ENCODE assay signal across 27 cellular contexts in the genomic region with DNA sequence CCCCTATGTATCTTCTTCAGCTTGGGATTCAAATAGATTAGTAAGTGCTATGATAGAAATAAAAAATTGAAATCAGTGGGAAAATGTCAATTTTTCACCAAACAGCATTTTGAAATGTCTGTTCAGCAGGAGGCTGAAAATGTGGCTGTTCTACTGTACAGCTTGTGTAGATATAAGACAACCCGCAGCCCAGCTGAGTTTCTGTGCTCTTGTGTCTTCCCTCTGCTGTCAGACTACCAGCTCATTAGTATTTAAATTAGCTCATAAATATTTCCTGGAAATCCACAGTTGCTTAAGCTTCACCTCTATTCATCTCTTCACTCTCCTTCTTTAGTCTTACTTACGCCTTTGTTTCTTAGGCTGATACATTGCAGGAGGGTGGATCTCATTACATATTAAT.
"Had no signal": no experiment of that assay in that cellular context is flagged by ENCODE, and none has a peak within 500 bp of the region (broad histone marks: within the 10 kb centered on the region; RNA-seq: fewer than 3 reads in every experiment).

No MANE protein-coding gene starts in this region.

- DNase-seq: activated CD4-positive, alpha-beta memory T cell treated with anti-CD3 and anti-CD28 coated beads, Interleukin-2, amount 10 ng/mL, durations not matched to agents 7 days and 5 days; activated CD4-positive, alpha-beta T cell treated with anti-CD3 and anti-CD28 coated beads, Interleukin-2, amount 10 ng/mL, durations not matched to agents 7 days and 5 days; activated CD4-positive, CD25-positive, alpha-beta regulatory T cell treated with anti-CD3 and anti-CD28 coated beads, Interleukin-2, amount 50 U/mL, for 72 hours; activated CD8-positive, alpha-beta memory T cell treated with anti-CD3 and anti-CD28 coated beads, Interleukin-2, amount 50 U/mL, for 48 hours; activated naive CD8-positive, alpha-beta T cell treated with anti-CD3 and anti-CD28 coated beads, Interleukin-2, amount 50 U/mL, for 24 hours; activated T-cell treated with anti-CD3 and anti-CD28 coated beads, Interleukin-2, amount 50 U/mL, for 24 hours; dermis blood vessel endothelial cell; effector CD4-positive, alpha-beta T cell; esophagus squamous epithelium; left cardiac atrium; midbrain; naive thymus-derived CD8-positive, alpha-beta T cell; stimulated activated CD4-positive, alpha-beta T cell treated with anti-CD3 and anti-CD28 coated beads, Interleukin-12 subunit alpha, Interleukin-12 subunit beta, amount 100 ng/mL, for 4 hours; stimulated activated CD4-positive, alpha-beta T cell treated with anti-CD3 and anti-CD28 coated beads, Interleukin-4, amount 100 ng/mL, for 24 hours; stimulated activated naive CD8-positive, alpha-beta T cell treated with anti-CD3 and anti-CD28 coated beads, Interleukin-15, amount 100 ng/mL, for 72 hours; substantia nigra; T-helper 2 cell; thyroid gland; upper lobe of right lung had no signal

- H3K36me3 Mint-ChIP-seq: activated naive CD4-positive, alpha-beta T cell treated with anti-CD3 and anti-CD28 coated beads, Interleukin-2, amount 50 U/mL, for 24 hours; naive thymus-derived CD8-positive, alpha-beta T cell; stimulated activated effector memory CD8-positive, alpha-beta T cell treated with anti-CD3 and anti-CD28 coated beads, Interleukin-12 subunit alpha, Interleukin-12 subunit beta, amount 100 ng/mL, for 72 hours had no signal

- H2AFZ ChIP-seq: hepatocyte had no signal

- H3K4me2 ChIP-seq: hepatocyte had no signal

- H3K27ac ChIP-seq: epithelial cell of prostate, esophagus squamous epithelium, hepatocyte, neutrophil, skin epidermis, thyroid gland, upper lobe of right lung had no signal

- ATAC-seq: activated naive CD8-positive, alpha-beta T cell treated with anti-CD3 and anti-CD28 coated beads, Interleukin-2, amount 50 U/mL, for 24 hours; activated T-helper 17 cell treated with anti-CD3 and anti-CD28 coated beads, Interleukin-2, amount 50 U/mL, for 72 hours; naive thymus-derived CD8-positive, alpha-beta T cell; stimulated activated effector memory CD8-positive, alpha-beta T cell treated with anti-CD3 and anti-CD28 coated beads, Interleukin-12 subunit alpha, Interleukin-12 subunit beta, amount 100 ng/mL, for 72 hours; stimulated activated naive CD8-positive, alpha-beta T cell treated with anti-CD3 and anti-CD28 coated beads, Interleukin-15, amount 100 ng/mL, for 72 hours; upper lobe of right lung had no signal

- H3K27me3 ChIP-seq: hepatocyte, thyroid gland, upper lobe of right lung had no signal

- H3K36me3 ChIP-seq: esophagus squamous epithelium, neutrophil, thyroid gland, upper lobe of right lung had no signal

- H3K4me1 ChIP-seq: upper lobe of right lung had no signal

- H3K9me3 Mint-ChIP-seq: activated CD4-positive, alpha-beta memory T cell treated with anti-CD3 and anti-CD28 coated beads, Interleukin-2, amount 10 ng/mL, durations not matched to agents 7 days and 5 days; activated CD4-positive, alpha-beta T cell treated with anti-CD3 and anti-CD28 coated beads, Interleukin-2, amount 10 ng/mL, durations not matched to agents 7 days and 5 days; activated naive CD4-positive, alpha-beta T cell treated with anti-CD3 and anti-CD28 coated beads, Interleukin-2, amount 50 U/mL, for 24 hours; activated naive CD8-positive, alpha-beta T cell treated with anti-CD3 and anti-CD28 coated beads, Interleukin-2, amount 50 U/mL, for 24 hours; activated T-cell treated with anti-CD3 and anti-CD28 coated beads, Interleukin-2, amount 50 U/mL, for 24 hours; activated T-helper 17 cell treated with anti-CD3 and anti-CD28 coated beads, Interleukin-2, amount 50 U/mL, for 72 hours; naive thymus-derived CD8-positive, alpha-beta T cell; stimulated activated effector memory CD8-positive, alpha-beta T cell treated with anti-CD3 and anti-CD28 coated beads, Interleukin-12 subunit alpha, Interleukin-12 subunit beta, amount 100 ng/mL, for 72 hours; stimulated activated naive CD8-positive, alpha-beta T cell treated with anti-CD3 and anti-CD28 coated beads, Interleukin-15, amount 100 ng/mL, for 72 hours had no signal

- H3K4me3 Mint-ChIP-seq: activated CD4-positive, alpha-beta memory T cell treated with anti-CD3 and anti-CD28 coated beads, Interleukin-2, amount 10 ng/mL, durations not matched to agents 7 days and 5 days; activated CD4-positive, alpha-beta T cell treated with anti-CD3 and anti-CD28 coated beads, Interleukin-2, amount 10 ng/mL, durations not matched to agents 7 days and 5 days; activated naive CD4-positive, alpha-beta T cell treated with anti-CD3 and anti-CD28 coated beads, Interleukin-2, amount 50 U/mL, for 24 hours; activated naive CD8-positive, alpha-beta T cell treated with anti-CD3 and anti-CD28 coated beads, Interleukin-2, amount 50 U/mL, for 24 hours; activated T-cell treated with anti-CD3 and anti-CD28 coated beads, Interleukin-2, amount 50 U/mL, for 24 hours; activated T-helper 17 cell treated with anti-CD3 and anti-CD28 coated beads, Interleukin-2, amount 50 U/mL, for 72 hours; naive thymus-derived CD8-positive, alpha-beta T cell; stimulated activated effector memory CD8-positive, alpha-beta T cell treated with anti-CD3 and anti-CD28 coated beads, Interleukin-12 subunit alpha, Interleukin-12 subunit beta, amount 100 ng/mL, for 72 hours; stimulated activated naive CD8-positive, alpha-beta T cell treated with anti-CD3 and anti-CD28 coated beads, Interleukin-15, amount 100 ng/mL, for 72 hours had no signal

- H3K4me3 ChIP-seq: esophagus squamous epithelium, hepatocyte, skin epidermis, thyroid gland, upper lobe of right lung had no signal

- H3K4me1 Mint-ChIP-seq: activated CD4-positive, alpha-beta memory T cell treated with anti-CD3 and anti-CD28 coated beads, Interleukin-2, amount 10 ng/mL, durations not matched to agents 7 days and 5 days; activated CD4-positive, alpha-beta T cell treated with anti-CD3 and anti-CD28 coated beads, Interleukin-2, amount 10 ng/mL, durations not matched to agents 7 days and 5 days; activated naive CD4-positive, alpha-beta T cell treated with anti-CD3 and anti-CD28 coated beads, Interleukin-2, amount 50 U/mL, for 24 hours; activated naive CD8-positive, alpha-beta T cell treated with anti-CD3 and anti-CD28 coated beads, Interleukin-2, amount 50 U/mL, for 24 hours; activated T-helper 17 cell treated with anti-CD3 and anti-CD28 coated beads, Interleukin-2, amount 50 U/mL, for 72 hours; stimulated activated effector memory CD8-positive, alpha-beta T cell treated with anti-CD3 and anti-CD28 coated beads, Interleukin-12 subunit alpha, Interleukin-12 subunit beta, amount 100 ng/mL, for 72 hours; stimulated activated naive CD8-positive, alpha-beta T cell treated with anti-CD3 and anti-CD28 coated beads, Interleukin-15, amount 100 ng/mL, for 72 hours had no signal

- H3K79me2 ChIP-seq: hepatocyte had no signal

- H3K27ac Mint-ChIP-seq: activated CD4-positive, alpha-beta memory T cell treated with anti-CD3 and anti-CD28 coated beads, Interleukin-2, amount 10 ng/mL, durations not matched to agents 7 days and 5 days; activated CD4-positive, alpha-beta T cell treated with anti-CD3 and anti-CD28 coated beads, Interleukin-2, amount 10 ng/mL, durations not matched to agents 7 days and 5 days; activated naive CD4-positive, alpha-beta T cell treated with anti-CD3 and anti-CD28 coated beads, Interleukin-2, amount 50 U/mL, for 24 hours; activated naive CD8-positive, alpha-beta T cell treated with anti-CD3 and anti-CD28 coated beads, Interleukin-2, amount 50 U/mL, for 24 hours; activated T-cell treated with anti-CD3 and anti-CD28 coated beads, Interleukin-2, amount 50 U/mL, for 24 hours; activated T-helper 17 cell treated with anti-CD3 and anti-CD28 coated beads, Interleukin-2, amount 50 U/mL, for 72 hours; naive thymus-derived CD8-positive, alpha-beta T cell; progenitor cell of endocrine pancreas; stimulated activated effector memory CD8-positive, alpha-beta T cell treated with anti-CD3 and anti-CD28 coated beads, Interleukin-12 subunit alpha, Interleukin-12 subunit beta, amount 100 ng/mL, for 72 hours; stimulated activated naive CD8-positive, alpha-beta T cell treated with anti-CD3 and anti-CD28 coated beads, Interleukin-15, amount 100 ng/mL, for 72 hours had no signal

- H3K9me3 ChIP-seq: esophagus squamous epithelium, neutrophil, thyroid gland, upper lobe of right lung had no signal
